ENCODE assay signal across 20 cellular contexts in the genomic region with DNA sequence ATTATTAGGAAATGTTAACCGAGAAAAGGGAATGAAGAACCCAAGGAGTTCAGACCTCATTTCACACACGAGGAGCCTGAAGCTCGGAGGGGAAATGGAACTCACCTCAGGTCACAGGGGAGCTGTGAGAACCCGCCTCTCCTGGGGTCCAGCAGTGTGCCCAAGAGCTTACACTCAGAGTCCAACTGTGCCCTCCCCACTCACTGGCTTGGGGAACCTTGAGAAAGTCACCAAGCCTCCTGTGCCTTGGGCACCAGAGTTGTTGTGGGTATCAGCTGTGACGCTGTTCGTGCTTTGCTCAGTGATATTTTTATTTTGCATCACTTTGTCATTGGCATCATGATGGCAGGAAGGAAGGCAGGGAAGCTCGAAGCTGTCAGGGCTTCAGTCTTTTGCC.
A peak's percentile ranks its signal among the peaks of the same experiment; 100 is the strongest.
DNase-seq lines count a peak whose midpoint lies in the region; ATAC-seq and TF ChIP-seq lines count a peak whose summit lies in the region.
"Had no signal": no experiment of that assay in that cellular context is flagged by ENCODE, and none has a peak within 500 bp of the region (broad histone marks: within the 10 kb centered on the region; RNA-seq: fewer than 3 reads in every experiment).

No MANE protein-coding gene starts in this region.

- no peaks in the 10 kb centered on the region for H3K27me3 Mint-ChIP-seq in activated B cell treated with CpG ODN at 0.5 μM for 24 hours

- ATAC-seq in HG03097 (IDR thresholded peaks at IDR 0.05; ENCODE audit: low FRiP score, unreplicated experiment) (peak; percentile 9), activated B cell treated with CpG ODN at 0.5 μM for 24 hours (ENCODE audit: low read depth) (peak; percentile 25), GM21717 (IDR thresholded peaks at IDR 0.05; ENCODE audit: unreplicated experiment) (no peak)
- ATAC-seq: SK-N-SH treated with all-trans-retinoic acid at 6 μM for 48 hours had no signal

- no peaks in the 10 kb centered on the region for H3K36me3 Mint-ChIP-seq in activated B cell treated with CpG ODN at 0.5 μM for 24 hours (ENCODE audit: low read depth)
- H3K36me3 Mint-ChIP-seq: CD4-positive, alpha-beta memory T cell; T-cell had no signal

- POLR2A ChIA-PET in activated B cell treated with CpG ODN at 0.5 μM for 24 hours (lab: Charles Lee), result interaction anchor here (0.6 to 2.8 kb wide), 7 partner anchors 22 to 561 kb away, joined by 3 to 22 read pairs (median 5); a partner anchor contains a TSS

- no peak overlapping the region for H2AFZ ChIP-seq in osteoblast (ENCODE audit: low read length)
- H2AFZ ChIP-seq: PC-9 had no signal

- no peak overlapping the region for H3K4me3 ChIP-seq in BLaER1 treated with 17β-estradiol and CSF1 and Interleukin-3, amounts not matched to agents 10 nM and 100 nM
- no peak overlapping the region for H3K4me3 ChIP-seq in osteoblast (ENCODE audit: insufficient read depth, low read length)
- H3K4me3 ChIP-seq: PC-9 had no signal

- no peak overlapping the region for H3K27ac ChIP-seq in BLaER1 treated with 17β-estradiol and CSF1 and Interleukin-3, amounts not matched to agents 10 nM and 100 nM
- no peak overlapping the region for H3K27ac ChIP-seq in osteoblast (ENCODE audit: low read depth, low read length)
- H3K27ac ChIP-seq: PC-9, RWPE1 had no signal

- H3K4me1 ChIP-seq in BLaER1 treated with 17β-estradiol and CSF1 and Interleukin-3, amounts not matched to agents 10 nM and 100 nM, result peaks cover 11 to 45% (median 28%) of the 10 kb centered on the region in 10 experiments; a peak in 18 of 20 replicates
- no peaks in the 10 kb centered on the region for H3K4me1 ChIP-seq in osteoblast (ENCODE audit: insufficient read depth, low read length)
- H3K4me1 ChIP-seq: BE2C had no signal

- no peak for TF ChIP-seq CTCF in activated B cell treated with CpG ODN at 0.5 μM for 24 hours (IDR thresholded peaks at IDR 0.05)
- no peak for TF ChIP-seq CTCF in osteoblast (IDR thresholded peaks at IDR 0.05; ENCODE audit: extremely low read depth, low read depth, low read length)

- H3K4me2 ChIP-seq in BLaER1 treated with 17β-estradiol and CSF1 and Interleukin-3, amounts not matched to agents 10 nM and 100 nM, result peak overlapping the region in 9 of 11 experiments; percentile 44 to 77 (median 63); a peak in 16 of 22 replicates
- H3K4me2 ChIP-seq in osteoblast (ENCODE audit: insufficient read depth, low read length), result no peak overlapping the region
- H3K4me2 ChIP-seq: PC-9 had no signal

- H3K27ac Mint-ChIP-seq in activated B cell treated with CpG ODN at 0.5 μM for 24 hours, result peak overlapping the region; percentile 77
- H3K27ac Mint-ChIP-seq: T-cell had no signal

- H3K9ac ChIP-seq in BLaER1 treated with 17β-estradiol and CSF1 and Interleukin-3, amounts not matched to agents 10 nM and 100 nM, result no peak overlapping the region

- H4K20me1 ChIP-seq in BLaER1 treated with 17β-estradiol and CSF1 and Interleukin-3, amounts not matched to agents 10 nM and 100 nM, result peaks cover 0 to 15% (median 0%) of the 10 kb centered on the region in 11 experiments; a peak in 2 of 22 replicates
- no peaks in the 10 kb centered on the region for H4K20me1 ChIP-seq in osteoblast (ENCODE audit: insufficient read depth, low read length)

- H3K27me3 ChIP-seq in BLaER1 treated with 17β-estradiol and CSF1 and Interleukin-3, amounts not matched to agents 10 nM and 100 nM, result peaks cover 0 to 12% (median 0%) of the 10 kb centered on the region in 11 experiments; a peak in 2 of 22 replicates
- H3K27me3 ChIP-seq in osteoblast (ENCODE audit: insufficient read depth, low read length), result peaks cover 46% of the 10 kb centered on the region
- H3K27me3 ChIP-seq: BE2C had no signal

- H3K4me3 Mint-ChIP-seq in activated B cell treated with CpG ODN at 0.5 μM for 24 hours, result peak overlapping the region; percentile 58
- H3K4me3 Mint-ChIP-seq: CD4-positive, alpha-beta memory T cell; T-cell had no signal

- H3K9me3 Mint-ChIP-seq in activated B cell treated with CpG ODN at 0.5 μM for 24 hours, result no peaks in the 10 kb centered on the region

- no peaks in the 10 kb centered on the region for H3K79me2 ChIP-seq in osteoblast (ENCODE audit: insufficient read depth, low read length)

- H3K36me3 ChIP-seq in BLaER1 treated with 17β-estradiol and CSF1 and Interleukin-3, amounts not matched to agents 10 nM and 100 nM, result no peaks in the 10 kb centered on the region
- no peaks in the 10 kb centered on the region for H3K36me3 ChIP-seq in osteoblast (ENCODE audit: insufficient read depth, low read length)
- H3K36me3 ChIP-seq: BE2C had no signal

- DNase-seq in activated B cell treated with CpG ODN at 0.5 μM for 24 hours (no peak), osteoblast (ENCODE audit: insufficient read length, low spot score, missing footprints) (peak; percentile 3), superior temporal gyrus (ENCODE audit: extremely low spot score) (no peak), GM19240 (ENCODE audit: insufficient read length, low spot score) (no peak), islet precursor cell (no peak)
- DNase-seq: BE2C; CD4-positive, alpha-beta memory T cell; EL; NCI-H1105 treated with DMSO at 0.1 percent for 48 hours; NCI-H1694; NCI-H2081 treated with DMSO at 0.1 percent for 48 hours; NCI-H748 treated with DMSO at 0.1 percent for 48 hours; SIG-M5; T-cell had no signal

- intact Hi-C loops in activated B cell treated with CpG ODN at 0.5 μM for 24 hours (cut with micrococcal nuclease), result loop anchor here (2.0 kb wide), 3 partner anchors 20 to 134 kb away; a partner anchor contains a TSS

- CTCF ChIA-PET in activated B cell treated with CpG ODN at 0.5 μM for 24 hours (lab: Charles Lee), result interaction anchor here (1.3 kb wide), 1 partner anchor 473 kb away, joined by 4 read pairs; no protein-coding TSS in a partner anchor

- peaks cover 5 to 9% (median 8%) of the 10 kb centered on the region in 11 experiments; a peak in 12 of 22 replicates for H3K9me3 ChIP-seq in BLaER1 treated with 17β-estradiol and CSF1 and Interleukin-3, amounts not matched to agents 10 nM and 100 nM (replicated peaks in 1 of 11)
- H3K9me3 ChIP-seq in osteoblast (ENCODE audit: low read depth, low read length), result no peaks in the 10 kb centered on the region
- H3K9me3 ChIP-seq: BE2C had no signal

- H3K4me1 Mint-ChIP-seq in activated B cell treated with CpG ODN at 0.5 μM for 24 hours, result peaks cover 81% of the 10 kb centered on the region
